ENCODE assay signal across 17 cellular contexts in the genomic region with DNA sequence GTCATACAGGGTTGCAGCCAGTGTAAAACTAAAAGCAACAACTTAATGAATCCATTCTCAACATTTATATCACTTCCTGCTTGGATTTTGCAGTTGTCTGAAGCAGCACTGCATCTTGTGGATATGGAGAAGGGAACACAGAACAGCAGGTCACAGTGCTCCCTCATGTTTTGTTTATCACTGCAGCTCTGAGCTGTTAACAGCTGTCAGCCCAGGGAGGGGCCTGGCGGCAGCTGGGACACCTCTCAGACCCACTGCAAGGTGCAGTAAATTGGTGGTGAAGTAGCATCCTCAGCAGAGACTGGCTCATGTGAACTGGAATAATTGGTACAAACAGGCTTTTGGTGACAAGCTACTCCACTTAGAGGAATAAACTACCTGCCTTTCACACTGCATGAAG.
DNase-seq lines count a peak whose midpoint lies in the region; ATAC-seq lines count a peak whose summit lies in the region.
"Had no signal": no experiment of that assay in that cellular context is flagged by ENCODE, and none has a peak within 500 bp of the region (broad histone marks: within the 10 kb centered on the region; RNA-seq: fewer than 3 reads in every experiment).

No MANE protein-coding gene starts in this region.

- intact Hi-C loops in Right ventricle myocardium superior (cut with DNase I), result no loop called here

- DNase-seq in NCI-H2227 (lab: John Stamatoyannopoulos, UW; ENCODE audit: unreplicated experiment) (peak; percentile 5), NCI-H2227 treated with DMSO at 0.1 percent for 48 hours (lab: John Stamatoyannopoulos, UW) (no peak), NCI-H1694 treated with DMSO at 0.1 percent for 48 hours (lab: John Stamatoyannopoulos, UW) (peak; percentile 94), NCI-H774 (lab: John Stamatoyannopoulos, UW) (peak; percentile 28), retina (peak; percentile 35), Right ventricle myocardium superior (no peak)
- DNase-seq: Calu3, MG63, NCI-H1436, NCI-H2107, OCI-M1, RPMI8226, T-helper 9 cell had no signal

- no peak for ATAC-seq in GM18517 (IDR thresholded peaks at IDR 0.05; ENCODE audit: unreplicated experiment)
- ATAC-seq in Right ventricle myocardium superior (ENCODE audit: poor library complexity), result no peak
- ATAC-seq in GM19452 (IDR thresholded peaks at IDR 0.05; ENCODE audit: unreplicated experiment), result no peak
- ATAC-seq: A549, HepG2 had no signal

Comparison
In these comparisons a context has a peak if more than half of its experiments do, and no peak if none do; other contexts are left out.
1. DNase-seq: peak in NCI-H2227 (single experiment), NCI-H1694 treated with DMSO at 0.1 percent for 48 hours (single experiment), NCI-H774 (single experiment) and retina (single experiment); none in NCI-H2227 treated with DMSO at 0.1 percent for 48 hours (single experiment) and Right ventricle myocardium superior (single experiment).